ENCODE assay signal across 15 cellular contexts in the genomic region with DNA sequence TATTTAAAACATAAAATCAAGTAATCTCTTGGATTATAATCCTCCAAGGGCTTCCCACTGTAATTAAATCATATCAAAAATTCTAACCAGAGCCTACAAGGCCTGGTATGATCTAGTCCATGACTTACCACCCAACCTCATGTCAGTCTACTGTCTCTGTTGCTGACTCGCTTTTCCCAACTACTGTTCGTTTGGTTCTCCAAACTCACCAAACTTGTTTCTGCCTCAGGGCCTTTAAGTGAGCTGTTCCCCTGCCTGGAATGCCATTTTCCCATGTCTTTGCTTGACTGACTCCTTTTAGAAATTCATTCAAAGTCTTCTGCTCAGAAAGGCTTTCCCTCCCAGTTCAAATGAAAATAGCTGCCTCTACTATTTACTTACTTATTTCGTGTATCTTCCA.
"Had no signal": no experiment of that assay in that cellular context is flagged by ENCODE, and none has a peak within 500 bp of the region (broad histone marks: within the 10 kb centered on the region; RNA-seq: fewer than 3 reads in every experiment).

No MANE protein-coding gene starts in this region.

- H3K27me3 ChIP-seq: adrenal gland, left lung, suprapubic skin, upper lobe of left lung had no signal

- H3K4me3 ChIP-seq: adrenal gland, left lung, suprapubic skin, upper lobe of left lung had no signal

- H3K9me3 ChIP-seq: adrenal gland, suprapubic skin, upper lobe of left lung had no signal

- ATAC-seq: left lung; stimulated activated naive CD8-positive, alpha-beta T cell treated with anti-CD3 and anti-CD28 coated beads, Interleukin-15, Interleukin-2, amounts not matched to agents 100 U/mL and 50 U/mL, for 24 hours; T-helper 17 cell had no signal

- H3K4me1 ChIP-seq: adrenal gland, left lung, suprapubic skin, upper lobe of left lung had no signal

- H3K27ac ChIP-seq: adrenal gland, left lung, suprapubic skin, upper lobe of left lung had no signal

- H3K36me3 ChIP-seq: adrenal gland, left lung, suprapubic skin, upper lobe of left lung had no signal

- DNase-seq: activated B cell treated with CpG ODN at 0.5 μM for 24 hours; activated CD4-positive, alpha-beta T cell treated with anti-CD3 and anti-CD28 coated beads, Interleukin-2, amount 10 ng/mL, durations not matched to agents 7 days and 5 days; activated naive CD4-positive, alpha-beta T cell treated with anti-CD3 and anti-CD28 coated beads, Interleukin-2, amount 50 U/mL, for 16 hours; activated T-cell treated with anti-CD3 and anti-CD28 coated beads for 4 hours; adrenal gland; cortex of kidney; effector memory CD4-positive, alpha-beta T cell; hypothalamus; immature natural killer cell; left lung; stimulated activated CD4-positive, alpha-beta T cell treated with anti-CD3 and anti-CD28 coated beads, Interleukin-2, amount 100 ng/mL, for 48 hours; stimulated activated naive CD8-positive, alpha-beta T cell treated with anti-CD3 and anti-CD28 coated beads, Interleukin-15, Interleukin-2, amounts not matched to agents 100 U/mL and 50 U/mL, for 24 hours; T-helper 17 cell; upper lobe of left lung had no signal
